Comparison of ENCODE assay signal across 7 cellular contexts in genomic region chr21:39379986-39380891, GRCh38.
DNase-seq lines count a peak whose midpoint lies in the region; ATAC-seq lines count a peak whose summit lies in the region.

No MANE protein-coding gene starts in this region.

- ATAC-seq in GM18508 (IDR thresholded peaks at IDR 0.05; ENCODE audit: insufficient read depth, unreplicated experiment) (peak; percentile 79), HG02981 (IDR thresholded peaks at IDR 0.05; ENCODE audit: unreplicated experiment) (peak; percentile 94)

- DNase-seq in NCI-H2029 (lab: John Stamatoyannopoulos, UW), result peak; percentile 90
- peak; percentile 84 for DNase-seq in T-helper 9 cell
- DNase-seq in astrocyte of the hippocampus (ENCODE audit: low read depth, low spot score), result peak; percentile 99
- DNase-seq in hypothalamus (lab: John Stamatoyannopoulos, UW), result peak; percentile 42 to 96 (median 86)
- DNase-seq in retina, result peak; percentile 95

Comparison
In these comparisons a context has a peak if more than half of its experiments do, and no peak if none do; other contexts are left out.
1. Peak in every context shown above with its lines: DNase-seq and ATAC-seq.